Comparison of ENCODE assay signal across 2 cellular contexts in the genomic region with DNA sequence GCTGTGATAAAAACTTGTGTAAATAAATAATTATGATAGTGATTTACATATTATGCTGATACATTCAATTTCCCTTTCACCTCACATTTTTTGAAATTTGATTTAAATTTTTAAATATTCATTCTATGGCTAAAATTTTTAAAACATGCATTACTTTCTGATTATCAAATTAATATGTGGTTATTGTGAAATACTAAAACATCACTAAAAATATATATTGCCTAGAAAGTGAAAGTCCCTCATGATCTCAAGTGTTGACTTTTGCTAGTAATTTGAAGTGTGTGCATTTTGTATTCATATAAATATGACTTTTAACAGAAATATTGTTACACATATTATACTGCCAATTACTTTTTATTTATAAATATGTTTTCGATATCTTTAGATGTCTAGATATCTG.
TF ChIP-seq lines count a peak whose summit lies in the region.

No MANE protein-coding gene starts in this region.

TF ChIP-seq in IMR-90, 13 proteins besides CTCF, POLR2A, EP300 and RAD21:
- TF ChIP-seq CEBPB (IDR thresholded peaks at IDR 0.05; ENCODE audit: low read depth, low read length): 0 out of 2 replicates have a peak, but pooled peaks have one; percentile 26
- TF ChIP-seq, protein P1, sequence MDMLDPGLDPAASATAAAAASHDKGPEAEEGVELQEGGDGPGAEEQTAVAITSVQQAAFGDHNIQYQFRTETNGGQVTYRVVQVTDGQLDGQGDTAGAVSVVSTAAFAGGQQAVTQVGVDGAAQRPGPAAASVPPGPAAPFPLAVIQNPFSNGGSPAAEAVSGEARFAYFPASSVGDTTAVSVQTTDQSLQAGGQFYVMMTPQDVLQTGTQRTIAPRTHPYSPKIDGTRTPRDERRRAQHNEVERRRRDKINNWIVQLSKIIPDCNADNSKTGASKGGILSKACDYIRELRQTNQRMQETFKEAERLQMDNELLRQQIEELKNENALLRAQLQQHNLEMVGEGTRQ (IDR thresholded peaks at IDR 0.05; ENCODE audit: low read depth, low read length): no peak

TF ChIP-seq in GM23338, 12 proteins besides CTCF, POLR2A, EP300 and RAD21:
- TF ChIP-seq, protein P2, sequence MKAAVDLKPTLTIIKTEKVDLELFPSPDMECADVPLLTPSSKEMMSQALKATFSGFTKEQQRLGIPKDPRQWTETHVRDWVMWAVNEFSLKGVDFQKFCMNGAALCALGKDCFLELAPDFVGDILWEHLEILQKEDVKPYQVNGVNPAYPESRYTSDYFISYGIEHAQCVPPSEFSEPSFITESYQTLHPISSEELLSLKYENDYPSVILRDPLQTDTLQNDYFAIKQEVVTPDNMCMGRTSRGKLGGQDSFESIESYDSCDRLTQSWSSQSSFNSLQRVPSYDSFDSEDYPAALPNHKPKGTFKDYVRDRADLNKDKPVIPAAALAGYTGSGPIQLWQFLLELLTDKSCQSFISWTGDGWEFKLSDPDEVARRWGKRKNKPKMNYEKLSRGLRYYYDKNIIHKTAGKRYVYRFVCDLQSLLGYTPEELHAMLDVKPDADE (IDR thresholded peaks at IDR 0.05): no peak
- TF ChIP-seq EZH2phosphoT487 (IDR thresholded peaks at IDR 0.05; ENCODE audit: unreplicated experiment) (no peak), POLR2AphosphoS5 (IDR thresholded peaks at IDR 0.05; ENCODE audit: low read depth) (no peak), ZNF114 (CRISPR knock-in tag; IDR thresholded peaks at IDR 0.05) (no peak), STAT1 (IDR thresholded peaks at IDR 0.05; ENCODE audit: unreplicated experiment) (no peak), CREB1 (CRISPR knock-in tag; IDR thresholded peaks at IDR 0.05; ENCODE audit: low read depth) (no peak), NANOG (IDR thresholded peaks at IDR 0.05; ENCODE audit: borderline replicate concordance) (no peak), EZH2 (IDR thresholded peaks at IDR 0.05; ENCODE audit: low read depth, unreplicated experiment) (no peak), JUNB (IDR thresholded peaks at IDR 0.05; ENCODE audit: unreplicated experiment) (no peak), ZNF331 (CRISPR knock-in tag; IDR thresholded peaks at IDR 0.05; ENCODE audit: low read depth) (no peak)
- TF ChIP-seq, protein P3, sequence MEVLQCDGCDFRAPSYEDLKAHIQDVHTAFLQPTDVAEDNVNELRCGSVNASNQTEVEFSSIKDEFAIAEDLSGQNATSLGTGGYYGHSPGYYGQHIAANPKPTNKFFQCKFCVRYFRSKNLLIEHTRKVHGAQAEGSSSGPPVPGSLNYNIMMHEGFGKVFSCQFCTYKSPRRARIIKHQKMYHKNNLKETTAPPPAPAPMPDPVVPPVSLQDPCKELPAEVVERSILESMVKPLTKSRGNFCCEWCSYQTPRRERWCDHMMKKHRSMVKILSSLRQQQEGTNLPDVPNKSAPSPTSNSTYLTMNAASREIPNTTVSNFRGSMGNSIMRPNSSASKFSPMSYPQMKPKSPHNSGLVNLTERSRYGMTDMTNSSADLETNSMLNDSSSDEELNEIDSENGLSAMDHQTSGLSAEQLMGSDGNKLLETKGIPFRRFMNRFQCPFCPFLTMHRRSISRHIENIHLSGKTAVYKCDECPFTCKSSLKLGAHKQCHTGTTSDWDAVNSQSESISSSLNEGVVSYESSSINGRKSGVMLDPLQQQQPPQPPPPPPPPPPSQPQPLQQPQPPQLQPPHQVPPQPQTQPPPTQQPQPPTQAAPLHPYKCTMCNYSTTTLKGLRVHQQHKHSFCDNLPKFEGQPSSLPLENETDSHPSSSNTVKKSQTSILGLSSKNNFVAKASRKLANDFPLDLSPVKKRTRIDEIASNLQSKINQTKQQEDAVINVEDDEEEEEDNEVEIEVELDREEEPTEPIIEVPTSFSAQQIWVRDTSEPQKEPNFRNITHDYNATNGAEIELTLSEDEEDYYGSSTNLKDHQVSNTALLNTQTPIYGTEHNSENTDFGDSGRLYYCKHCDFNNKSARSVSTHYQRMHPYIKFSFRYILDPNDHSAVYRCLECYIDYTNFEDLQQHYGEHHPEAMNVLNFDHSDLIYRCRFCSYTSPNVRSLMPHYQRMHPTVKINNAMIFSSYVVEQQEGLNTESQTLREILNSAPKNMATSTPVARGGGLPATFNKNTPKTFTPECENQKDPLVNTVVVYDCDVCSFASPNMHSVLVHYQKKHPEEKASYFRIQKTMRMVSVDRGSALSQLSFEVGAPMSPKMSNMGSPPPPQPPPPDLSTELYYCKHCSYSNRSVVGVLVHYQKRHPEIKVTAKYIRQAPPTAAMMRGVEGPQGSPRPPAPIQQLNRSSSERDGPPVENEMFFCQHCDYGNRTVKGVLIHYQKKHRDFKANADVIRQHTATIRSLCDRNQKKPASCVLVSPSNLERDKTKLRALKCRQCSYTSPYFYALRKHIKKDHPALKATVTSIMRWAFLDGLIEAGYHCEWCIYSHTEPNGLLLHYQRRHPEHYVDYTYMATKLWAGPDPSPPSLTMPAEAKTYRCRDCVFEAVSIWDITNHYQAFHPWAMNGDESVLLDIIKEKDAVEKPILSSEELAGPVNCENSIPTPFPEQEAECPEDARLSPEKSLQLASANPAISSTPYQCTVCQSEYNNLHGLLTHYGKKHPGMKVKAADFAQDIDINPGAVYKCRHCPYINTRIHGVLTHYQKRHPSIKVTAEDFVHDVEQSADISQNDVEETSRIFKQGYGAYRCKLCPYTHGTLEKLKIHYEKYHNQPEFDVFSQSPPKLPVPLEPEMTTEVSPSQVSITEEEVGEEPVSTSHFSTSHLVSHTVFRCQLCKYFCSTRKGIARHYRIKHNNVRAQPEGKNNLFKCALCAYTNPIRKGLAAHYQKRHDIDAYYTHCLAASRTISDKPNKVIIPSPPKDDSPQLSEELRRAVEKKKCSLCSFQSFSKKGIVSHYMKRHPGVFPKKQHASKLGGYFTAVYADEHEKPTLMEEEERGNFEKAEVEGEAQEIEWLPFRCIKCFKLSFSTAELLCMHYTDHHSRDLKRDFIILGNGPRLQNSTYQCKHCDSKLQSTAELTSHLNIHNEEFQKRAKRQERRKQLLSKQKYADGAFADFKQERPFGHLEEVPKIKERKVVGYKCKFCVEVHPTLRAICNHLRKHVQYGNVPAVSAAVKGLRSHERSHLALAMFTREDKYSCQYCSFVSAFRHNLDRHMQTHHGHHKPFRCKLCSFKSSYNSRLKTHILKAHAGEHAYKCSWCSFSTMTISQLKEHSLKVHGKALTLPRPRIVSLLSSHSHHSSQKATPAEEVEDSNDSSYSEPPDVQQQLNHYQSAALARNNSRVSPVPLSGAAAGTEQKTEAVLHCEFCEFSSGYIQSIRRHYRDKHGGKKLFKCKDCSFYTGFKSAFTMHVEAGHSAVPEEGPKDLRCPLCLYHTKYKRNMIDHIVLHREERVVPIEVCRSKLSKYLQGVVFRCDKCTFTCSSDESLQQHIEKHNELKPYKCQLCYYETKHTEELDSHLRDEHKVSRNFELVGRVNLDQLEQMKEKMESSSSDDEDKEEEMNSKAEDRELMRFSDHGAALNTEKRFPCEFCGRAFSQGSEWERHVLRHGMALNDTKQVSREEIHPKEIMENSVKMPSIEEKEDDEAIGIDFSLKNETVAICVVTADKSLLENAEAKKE (CRISPR knock-in tag; IDR thresholded peaks at IDR 0.05): no peak
- TF ChIP-seq, protein P4, sequence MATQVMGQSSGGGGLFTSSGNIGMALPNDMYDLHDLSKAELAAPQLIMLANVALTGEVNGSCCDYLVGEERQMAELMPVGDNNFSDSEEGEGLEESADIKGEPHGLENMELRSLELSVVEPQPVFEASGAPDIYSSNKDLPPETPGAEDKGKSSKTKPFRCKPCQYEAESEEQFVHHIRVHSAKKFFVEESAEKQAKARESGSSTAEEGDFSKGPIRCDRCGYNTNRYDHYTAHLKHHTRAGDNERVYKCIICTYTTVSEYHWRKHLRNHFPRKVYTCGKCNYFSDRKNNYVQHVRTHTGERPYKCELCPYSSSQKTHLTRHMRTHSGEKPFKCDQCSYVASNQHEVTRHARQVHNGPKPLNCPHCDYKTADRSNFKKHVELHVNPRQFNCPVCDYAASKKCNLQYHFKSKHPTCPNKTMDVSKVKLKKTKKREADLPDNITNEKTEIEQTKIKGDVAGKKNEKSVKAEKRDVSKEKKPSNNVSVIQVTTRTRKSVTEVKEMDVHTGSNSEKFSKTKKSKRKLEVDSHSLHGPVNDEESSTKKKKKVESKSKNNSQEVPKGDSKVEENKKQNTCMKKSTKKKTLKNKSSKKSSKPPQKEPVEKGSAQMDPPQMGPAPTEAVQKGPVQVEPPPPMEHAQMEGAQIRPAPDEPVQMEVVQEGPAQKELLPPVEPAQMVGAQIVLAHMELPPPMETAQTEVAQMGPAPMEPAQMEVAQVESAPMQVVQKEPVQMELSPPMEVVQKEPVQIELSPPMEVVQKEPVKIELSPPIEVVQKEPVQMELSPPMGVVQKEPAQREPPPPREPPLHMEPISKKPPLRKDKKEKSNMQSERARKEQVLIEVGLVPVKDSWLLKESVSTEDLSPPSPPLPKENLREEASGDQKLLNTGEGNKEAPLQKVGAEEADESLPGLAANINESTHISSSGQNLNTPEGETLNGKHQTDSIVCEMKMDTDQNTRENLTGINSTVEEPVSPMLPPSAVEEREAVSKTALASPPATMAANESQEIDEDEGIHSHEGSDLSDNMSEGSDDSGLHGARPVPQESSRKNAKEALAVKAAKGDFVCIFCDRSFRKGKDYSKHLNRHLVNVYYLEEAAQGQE (IDR thresholded peaks at IDR 0.05; ENCODE audit: unreplicated experiment): no peak
